In the genomic region with DNA sequence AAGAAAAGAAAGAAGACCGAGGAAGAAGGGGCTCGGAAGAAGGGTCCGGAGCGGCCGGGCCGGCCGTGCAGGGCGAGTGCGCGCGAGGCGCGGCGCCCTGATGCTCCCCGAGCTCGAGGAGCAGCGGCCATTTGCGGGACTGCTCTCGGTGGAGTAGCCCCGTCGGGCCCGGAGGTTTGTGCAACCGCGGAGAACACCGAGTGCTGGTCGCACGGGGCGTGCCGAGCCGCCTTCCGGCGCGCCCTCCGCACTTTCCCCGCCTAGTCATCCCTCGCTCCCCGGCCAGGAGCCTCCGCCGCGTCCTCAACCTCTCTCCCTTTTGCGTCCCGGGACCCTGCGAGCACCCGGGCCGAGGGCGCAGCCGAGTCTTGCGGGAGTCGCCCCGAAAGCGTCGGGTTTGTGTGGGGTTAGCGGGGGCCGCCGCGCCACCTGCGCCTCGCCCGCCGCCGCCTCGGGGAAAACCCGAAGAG, we compare ENCODE assay signal across 10 cellular contexts.
DNase-seq lines count a peak whose midpoint lies in the region; ATAC-seq and TF ChIP-seq lines count a peak whose summit lies in the region.
"Had no signal": no experiment of that assay in that cellular context is flagged by ENCODE, and none has a peak within 500 bp of the region (broad histone marks: within the 10 kb centered on the region; RNA-seq: fewer than 3 reads in every experiment).

No MANE protein-coding gene starts in this region.

- no peaks in the 10 kb centered on the region for H3K36me3 ChIP-seq in iPS-15b (ENCODE audit: control insufficient read depth, insufficient read depth, low read length)
- H3K36me3 ChIP-seq: neutrophil had no signal

- no peak overlapping the region for H3K9ac ChIP-seq in iPS-15b (ENCODE audit: low read depth, low read length)

- H3K4me1 ChIP-seq in iPS-15b (ENCODE audit: control insufficient read depth, insufficient read depth, low read length) = no peaks in the 10 kb centered on the region

- peaks cover 6% of the 10 kb centered on the region for H3K4me1 Mint-ChIP-seq in activated CD8-positive, alpha-beta T cell treated with anti-CD3 and anti-CD28 coated beads for 36 hours (ENCODE audit: low read depth)

- no peak overlapping the region for H3K27ac Mint-ChIP-seq in activated CD8-positive, alpha-beta T cell treated with anti-CD3 and anti-CD28 coated beads for 36 hours

- no peak for TF ChIP-seq CTCF in activated CD8-positive, alpha-beta T cell treated with anti-CD3 and anti-CD28 coated beads for 36 hours (IDR thresholded peaks at IDR 0.05)

- H3K9me3 Mint-ChIP-seq in activated CD8-positive, alpha-beta T cell treated with anti-CD3 and anti-CD28 coated beads for 36 hours = no peaks in the 10 kb centered on the region

- H3K27me3 Mint-ChIP-seq in activated CD8-positive, alpha-beta T cell treated with anti-CD3 and anti-CD28 coated beads for 36 hours = peaks cover 22% of the 10 kb centered on the region

- POLR2A ChIA-PET in activated CD8-positive, alpha-beta T cell treated with anti-CD3 and anti-CD28 coated beads for 36 hours (lab: Charles Lee) = no interaction called here

- peaks cover 9% of the 10 kb centered on the region for H3K27me3 ChIP-seq in iPS-15b (ENCODE audit: control insufficient read depth, insufficient read depth, low read length)

- no peaks in the 10 kb centered on the region for H3K9me3 ChIP-seq in iPS-15b (ENCODE audit: control insufficient read depth, insufficient read depth, low read length)
- H3K9me3 ChIP-seq: neutrophil had no signal

- CTCF ChIA-PET in activated CD8-positive, alpha-beta T cell treated with anti-CD3 and anti-CD28 coated beads for 36 hours (lab: Charles Lee) = no interaction called here

- DNase-seq in activated CD8-positive, alpha-beta T cell treated with anti-CD3 and anti-CD28 coated beads for 36 hours = peak; percentile 6
- peak; percentile 10 for DNase-seq in stimulated activated CD4-positive, alpha-beta T cell treated with anti-CD3 and anti-CD28 coated beads, Interleukin-4, amount 100 ng/mL, for 1 hour
- DNase-seq in DMS153 (lab: John Stamatoyannopoulos, UW) (no peak), cerebellum (ENCODE audit: low spot score) (no peak)
- DNase-seq: GDM1, NCI-H1105 treated with DMSO at 0.1 percent for 48 hours had no signal

- intact Hi-C loops in activated CD8-positive, alpha-beta T cell treated with anti-CD3 and anti-CD28 coated beads for 36 hours (cut with micrococcal nuclease) = no loop called here

- peak overlapping the region; percentile 67 for H3K4me3 Mint-ChIP-seq in activated CD8-positive, alpha-beta T cell treated with anti-CD3 and anti-CD28 coated beads for 36 hours

- ATAC-seq in HG03432 (IDR thresholded peaks at IDR 0.05; ENCODE audit: unreplicated experiment) (peak; percentile 40), HG03139 (IDR thresholded peaks at IDR 0.05; ENCODE audit: unreplicated experiment) (no peak)
- peak; percentile 42 for ATAC-seq in activated CD8-positive, alpha-beta T cell treated with anti-CD3 and anti-CD28 coated beads for 36 hours

- H3K36me3 Mint-ChIP-seq in activated CD8-positive, alpha-beta T cell treated with anti-CD3 and anti-CD28 coated beads for 36 hours (ENCODE audit: low read depth) = no peaks in the 10 kb centered on the region

- H3K4me3 ChIP-seq in iPS-15b (ENCODE audit: low read depth, low read length) = peak overlapping the region; percentile 35

Comparison
In these comparisons a context has a peak if more than half of its experiments do, and no peak if none do; other contexts are left out.
1. DNase-seq: peak in activated CD8-positive, alpha-beta T cell treated with anti-CD3 and anti-CD28 coated beads for 36 hours (single experiment) and stimulated activated CD4-positive, alpha-beta T cell treated with anti-CD3 and anti-CD28 coated beads, Interleukin-4, amount 100 ng/mL, for 1 hour (single experiment); none in DMS153 (single experiment) and cerebellum (single experiment).